34 cellular contexts compared by ENCODE assay signal in genomic region chr10:97519342-97519741, GRCh38. TPM values are rescaled to one million over a fixed set of nuclear protein-coding genes. Genes with fewer than 3 reads are reported as not detected.
A peak's percentile ranks its signal among the peaks of the same experiment; 100 is the strongest.
DNase-seq lines count a peak whose midpoint lies in the region; ATAC-seq and TF ChIP-seq lines count a peak whose summit lies in the region.
"Had no signal": no experiment of that assay in that cellular context is flagged by ENCODE, and none has a peak within 500 bp of the region (broad histone marks: within the 10 kb centered on the region; RNA-seq: fewer than 3 reads in every experiment).

No MANE protein-coding gene starts in this region.

- H3K4me1 Mint-ChIP-seq in T-helper 17 cell = peaks cover 7% of the 10 kb centered on the region
- H3K4me1 Mint-ChIP-seq: stimulated activated effector memory CD8-positive, alpha-beta T cell treated with anti-CD3 and anti-CD28 coated beads, Interleukin-12 subunit alpha, Interleukin-12 subunit beta, amount 100 ng/mL, for 72 hours had no signal

- no peak overlapping the region for H3K4me3 Mint-ChIP-seq in T-helper 17 cell
- H3K4me3 Mint-ChIP-seq: activated CD8-positive, alpha-beta T cell treated with anti-CD3 and anti-CD28 coated beads for 36 hours; CD4-positive, alpha-beta T cell; endodermal cell; GM23338; HFFc6; naive thymus-derived CD4-positive, alpha-beta T cell; stimulated activated effector memory CD8-positive, alpha-beta T cell treated with anti-CD3 and anti-CD28 coated beads, Interleukin-12 subunit alpha, Interleukin-12 subunit beta, amount 100 ng/mL, for 72 hours had no signal

- H3K27me3 ChIP-seq in upper lobe of left lung = no peaks in the 10 kb centered on the region
- H3K27me3 ChIP-seq: cardiac muscle cell, esophagus muscularis mucosa, gastroesophageal sphincter, spleen had no signal

- 34 to 64% methylated on average over 2 of the region's 2 CpGs for WGBS in upper lobe of left lung, 2 donors

- H3K4me1 ChIP-seq in upper lobe of left lung = peaks cover 27 to 85% (median 57%) of the 10 kb centered on the region in 4 donors

- H3K36me3 ChIP-seq in upper lobe of left lung = no peaks in the 10 kb centered on the region
- H3K36me3 ChIP-seq: cardiac muscle cell, esophagus muscularis mucosa, gastroesophageal sphincter, spleen had no signal

- TF ChIP-seq CTCF in fibroblast of pulmonary artery (IDR thresholded peaks at IDR 0.05; ENCODE audit: low read length, missing control alignments) (no peak), upper lobe of left lung (IDR thresholded peaks at IDR 0.05) (no peak)

- H3K36me3 Mint-ChIP-seq in T-helper 17 cell (ENCODE audit: low read depth) = peaks cover 5% of the 10 kb centered on the region
- H3K36me3 Mint-ChIP-seq: activated naive CD4-positive, alpha-beta T cell treated with anti-CD3 and anti-CD28 coated beads, Interleukin-2, amount 50 U/mL, for 72 hours; naive thymus-derived CD4-positive, alpha-beta T cell; stimulated activated effector memory CD8-positive, alpha-beta T cell treated with anti-CD3 and anti-CD28 coated beads, Interleukin-12 subunit alpha, Interleukin-12 subunit beta, amount 100 ng/mL, for 72 hours had no signal

- H3K4me3 ChIP-seq in fibroblast of pulmonary artery (replicated peaks; ENCODE audit: low read depth, low read length) = no peak overlapping the region
- no peak overlapping the region for H3K4me3 ChIP-seq in upper lobe of left lung
- H3K4me3 ChIP-seq: cardiac muscle cell, esophagus muscularis mucosa, gastroesophageal sphincter, GM23338, spleen had no signal

- ATAC-seq in T-helper 17 cell = no peak
- ATAC-seq in upper lobe of left lung (ENCODE audit: low FRiP score in 2 of 2) = no peak
- no peak for ATAC-seq in GM18873 (IDR thresholded peaks at IDR 0.05; ENCODE audit: low FRiP score, unreplicated experiment)
- ATAC-seq: activated CD8-positive, alpha-beta T cell treated with anti-CD3 and anti-CD28 coated beads for 36 hours; activated naive CD4-positive, alpha-beta T cell treated with anti-CD3 and anti-CD28 coated beads, Interleukin-2, amount 50 U/mL, for 72 hours; GM23338; HepG2; left lobe of liver; naive thymus-derived CD4-positive, alpha-beta T cell; stimulated activated effector memory CD8-positive, alpha-beta T cell treated with anti-CD3 and anti-CD28 coated beads, Interleukin-12 subunit alpha, Interleukin-12 subunit beta, amount 100 ng/mL, for 72 hours had no signal

- no peaks in the 10 kb centered on the region for H3K9me3 ChIP-seq in T-helper 17 cell (ENCODE audit: control insufficient read depth, low read length, poor library complexity, severe bottlenecking)
- H3K9me3 ChIP-seq in upper lobe of left lung = no peaks in the 10 kb centered on the region
- H3K9me3 ChIP-seq: esophagus muscularis mucosa, gastroesophageal sphincter, spleen had no signal

- peak; percentile 18 for DNase-seq in NCI-H2107 treated with DMSO at 0.1 percent for 48 hours (lab: John Stamatoyannopoulos, UW; ENCODE audit: unreplicated experiment)
- DNase-seq in NCI-H2107 (lab: John Stamatoyannopoulos, UW) = no peak
- no peak for DNase-seq in T-helper 17 cell
- peak; percentile 31 for DNase-seq in fibroblast of pulmonary artery (ENCODE audit: low read depth)
- no peak for DNase-seq in upper lobe of left lung
- DNase-seq in stimulated activated CD4-positive, alpha-beta T cell treated with anti-CD3 and anti-CD28 coated beads, Interleukin-4, amount 100 ng/mL, for 4 hours = no peak
- no peak for DNase-seq in HuH-7.5 (ENCODE audit: low spot score)
- DNase-seq: activated CD4-positive, alpha-beta T cell treated with anti-CD3 and anti-CD28 coated beads for 1 hour; activated CD8-positive, alpha-beta T cell treated with anti-CD3 and anti-CD28 coated beads for 36 hours; anterior cingulate cortex; CD4-positive, alpha-beta T cell; cortex of kidney; endodermal cell; naive thymus-derived CD4-positive, alpha-beta T cell; NCI-H1092; NCI-H187 treated with DMSO at 0.1 percent for 48 hours; NCI-H226; NCI-H774; nucleus accumbens; stimulated activated CD4-positive, alpha-beta T cell treated with anti-CD3 and anti-CD28 coated beads, Interleukin-4, amount 100 ng/mL, for 1 hour had no signal

- TF ChIP-seq POLR2A in upper lobe of left lung (IDR thresholded peaks at IDR 0.05) = no peak

- TF ChIP-seq EP300 in upper lobe of left lung (IDR thresholded peaks at IDR 0.05) = no peak

- peak overlapping the region; percentile 17 to 86 (median 74) for H3K27ac ChIP-seq in upper lobe of left lung
- H3K27ac ChIP-seq: 22Rv1, cardiac muscle cell had no signal

- H3K27me3 Mint-ChIP-seq in T-helper 17 cell = peaks cover 43% of the 10 kb centered on the region
- H3K27me3 Mint-ChIP-seq: activated CD8-positive, alpha-beta T cell treated with anti-CD3 and anti-CD28 coated beads for 36 hours had no signal

- peak overlapping the region; percentile 29 for H3K27ac Mint-ChIP-seq in T-helper 17 cell
- H3K27ac Mint-ChIP-seq: activated CD8-positive, alpha-beta T cell treated with anti-CD3 and anti-CD28 coated beads for 36 hours; activated naive CD4-positive, alpha-beta T cell treated with anti-CD3 and anti-CD28 coated beads, Interleukin-2, amount 50 U/mL, for 72 hours; CD4-positive, alpha-beta T cell; stimulated activated effector memory CD8-positive, alpha-beta T cell treated with anti-CD3 and anti-CD28 coated beads, Interleukin-12 subunit alpha, Interleukin-12 subunit beta, amount 100 ng/mL, for 72 hours had no signal

RNA-seq across cellular contexts. Expression of gene UBTD1, which starts 20.6 kb away (rescaled TPM):
- 1 to 10 TPM; 1.1 to 1.4 TPM for total RNA-seq in T-helper 17 cell
- 10 to 100 TPM; 40.6 to 93.1 (median 67.3) TPM for total RNA-seq in upper lobe of left lung

RNA-seq across cellular contexts. Expression of gene MMS19, which starts 21.1 kb away (rescaled TPM):
- total RNA-seq in T-helper 17 cell (10 to 100 TPM; 60.1 to 71.2 TPM), upper lobe of left lung (100 to 1,000 TPM in 1 of 6 donors, 10 to 100 TPM in 5; 62.5 to 148 (median 77.0) TPM)

RNA-seq across cellular contexts. Expression of gene ANKRD2, which starts 53.2 kb away (rescaled TPM):
- total RNA-seq in T-helper 17 cell (not detected), upper lobe of left lung (1 to 10 TPM in 3 of 6 donors, under 1 TPM in 2, not detected in 1; 0.67 to 2.4 (median 1.1) TPM)
- total RNA-seq: activated CD8-positive, alpha-beta T cell treated with anti-CD3 and anti-CD28 coated beads for 36 hours; cardiac muscle cell; CD4-positive, alpha-beta T cell; endodermal cell; GM23338; HepG2; left lobe of liver; RPMI7951; spleen; T-helper 1 cell treated with Interleukin-12 subunit alpha and Interleukin-12 subunit beta and Interleukin-4 antibody, amounts not matched to agents 30 ng/mL and 1 ng/mL, for 36 hours had no signal

Comparison
In these comparisons a context has a peak if more than half of its experiments do, and no peak if none do; other contexts are left out.
1. DNase-seq: peak in NCI-H2107 treated with DMSO at 0.1 percent for 48 hours (single experiment) and fibroblast of pulmonary artery (single experiment); none in NCI-H2107 (single experiment), T-helper 17 cell (0 of 3), upper lobe of left lung (0 of 2), stimulated activated CD4-positive, alpha-beta T cell treated with anti-CD3 and anti-CD28 coated beads, Interleukin-4, amount 100 ng/mL, for 4 hours (0 of 2) and HuH-7.5 (single experiment).
2. RNA of gene UBTD1, which starts 20.6 kb away (total RNA-seq): 40.6 to 93.1 TPM in upper lobe of left lung; 1.1 to 1.4 TPM in T-helper 17 cell; every median in the first group is over 10 times any median in the second.